Comparison of ENCODE assay signal across 16 cellular contexts in the genomic region with DNA sequence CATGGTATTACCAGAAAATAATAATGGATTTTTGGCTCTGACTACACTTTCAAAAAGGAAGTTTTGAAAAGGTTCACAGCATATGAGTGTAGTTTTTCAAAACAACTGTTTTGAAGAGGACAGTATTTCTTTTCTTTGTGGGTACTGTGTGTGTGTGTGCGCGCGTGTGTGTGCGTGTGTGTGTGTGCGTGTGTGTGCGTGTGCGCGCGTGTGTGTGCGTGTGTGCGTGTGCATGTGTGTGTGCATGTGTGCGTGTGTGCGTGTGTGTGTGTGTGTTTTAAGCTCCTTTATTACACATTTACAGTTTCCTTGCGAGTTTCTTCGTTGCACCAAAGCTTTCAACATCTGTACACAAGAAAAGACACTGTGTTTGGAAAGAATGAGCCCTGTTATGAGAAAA.
A peak's percentile ranks its signal among the peaks of the same experiment; 100 is the strongest.
DNase-seq lines count a peak whose midpoint lies in the region; ATAC-seq, FAIRE-seq and TF ChIP-seq lines count a peak whose summit lies in the region.
"Had no signal": no experiment of that assay in that cellular context is flagged by ENCODE, and none has a peak within 500 bp of the region (broad histone marks: within the 10 kb centered on the region; RNA-seq: fewer than 3 reads in every experiment).

No MANE protein-coding gene starts in this region.

- no peak for ATAC-seq in gastroesophageal sphincter

- H3K4me1 ChIP-seq in gastroesophageal sphincter = no peaks in the 10 kb centered on the region
- H3K4me1 ChIP-seq: BLaER1 had no signal

- peaks cover 51% of the 10 kb centered on the region for H3K9me3 Mint-ChIP-seq in mesothelial cell of epicardium
- H3K9me3 Mint-ChIP-seq: CD14-positive monocyte; CD4-positive, alpha-beta T cell had no signal

- H3K4me3 ChIP-seq in bronchial epithelial cell (ENCODE audit: low read depth, low read length) = no peak overlapping the region
- H3K4me3 ChIP-seq in gastroesophageal sphincter = no peak overlapping the region
- H3K4me3 ChIP-seq: BLaER1, GM23248 had no signal

- no peaks in the 10 kb centered on the region for H3K27me3 Mint-ChIP-seq in mesothelial cell of epicardium (ENCODE audit: low read depth)
- H3K27me3 Mint-ChIP-seq: B cell; CD4-positive, alpha-beta T cell had no signal

- 69 to 91% methylated on average over 14 to 15 of the region's 15 CpGs for WGBS in gastroesophageal sphincter (ENCODE audit: low coverage in 1 of 2), 2 donors

- DNase-seq in LHCN-M2 (ENCODE audit: low read depth) (peak; percentile 2), bronchial epithelial cell (ENCODE audit: low read depth) (no peak), fibroblast of peridontal ligament (ENCODE audit: extremely low read depth) (peak; percentile 1), mesothelial cell of epicardium (ENCODE audit: low spot score in 2 of 2, unreplicated experiment in 2 of 2) (no peak), DMS79 (lab: John Stamatoyannopoulos, UW) (no peak), RKO (ENCODE audit: low spot score) (no peak)
- DNase-seq: CD4-positive, alpha-beta T cell; DMS79 treated with DMSO at 0.1 percent for 48 hours; GF-D8; HCEC 1CT had no signal

- no peak for TF ChIP-seq POLR2A in gastroesophageal sphincter (IDR thresholded peaks at IDR 0.05)

- no peak for TF ChIP-seq CTCF in bronchial epithelial cell (IDR thresholded peaks at IDR 0.05; ENCODE audit: insufficient read depth, low read length, severe bottlenecking)
- TF ChIP-seq CTCF in mesothelial cell of epicardium (IDR thresholded peaks at IDR 0.05; ENCODE audit: unreplicated experiment) = no peak
- TF ChIP-seq CTCF in gastroesophageal sphincter (IDR thresholded peaks at IDR 0.05) = no peak

- no peaks in the 10 kb centered on the region for H3K9me3 ChIP-seq in gastroesophageal sphincter
- H3K9me3 ChIP-seq: BLaER1 had no signal

- no peak overlapping the region for H3K4me3 Mint-ChIP-seq in mesothelial cell of epicardium
- H3K4me3 Mint-ChIP-seq: B cell; CD14-positive monocyte; CD4-positive, alpha-beta T cell; CD8-positive, alpha-beta memory T cell had no signal

- no peaks in the 10 kb centered on the region for H3K36me3 ChIP-seq in bronchial epithelial cell (ENCODE audit: control insufficient read depth, insufficient read depth, low read length)
- H3K36me3 ChIP-seq in gastroesophageal sphincter = no peaks in the 10 kb centered on the region
- H3K36me3 ChIP-seq: BLaER1 had no signal

- no peak overlapping the region for H3K27ac Mint-ChIP-seq in mesothelial cell of epicardium
- H3K27ac Mint-ChIP-seq: B cell; CD14-positive monocyte; CD4-positive, alpha-beta T cell; CD8-positive, alpha-beta memory T cell had no signal

- no peak for TF ChIP-seq EP300 in gastroesophageal sphincter (IDR thresholded peaks at IDR 0.05)

- FAIRE-seq in bronchial epithelial cell (lab: Jason Lieb, UNC) = peak; percentile 36

- H3K36me3 Mint-ChIP-seq in mesothelial cell of epicardium = no peaks in the 10 kb centered on the region
- H3K36me3 Mint-ChIP-seq: CD14-positive monocyte; CD8-positive, alpha-beta memory T cell had no signal

- H3K4me1 Mint-ChIP-seq in mesothelial cell of epicardium = no peaks in the 10 kb centered on the region
- H3K4me1 Mint-ChIP-seq: B cell; CD14-positive monocyte; CD8-positive, alpha-beta memory T cell had no signal

- H3K27ac ChIP-seq in gastroesophageal sphincter = no peak overlapping the region
- H3K27ac ChIP-seq: BLaER1, GM23248 had no signal

- H3K27me3 ChIP-seq in bronchial epithelial cell (ENCODE audit: control insufficient read depth, insufficient read depth, low read length) (no peaks in the 10 kb centered on the region), gastroesophageal sphincter (no peaks in the 10 kb centered on the region)

Comparison
In these comparisons a context has a peak if more than half of its experiments do, and no peak if none do; other contexts are left out.
1. DNase-seq: peak in LHCN-M2 (single experiment) and fibroblast of peridontal ligament (single experiment); none in bronchial epithelial cell (single experiment), mesothelial cell of epicardium (0 of 2), DMS79 (single experiment) and RKO (single experiment).